16 cellular contexts compared by ENCODE assay signal in genomic region chr4:176185068-176185467, GRCh38. TPM values are rescaled to one million over a fixed set of nuclear protein-coding genes. Genes with fewer than 3 reads are reported as not detected.
A peak's percentile ranks its signal among the peaks of the same experiment; 100 is the strongest.
DNase-seq lines count a peak whose midpoint lies in the region; ATAC-seq, FAIRE-seq and TF ChIP-seq lines count a peak whose summit lies in the region.
"Had no signal": no experiment of that assay in that cellular context is flagged by ENCODE, and none has a peak within 500 bp of the region (broad histone marks: within the 10 kb centered on the region; RNA-seq: fewer than 3 reads in every experiment).

No MANE protein-coding gene starts in this region.

- no peaks in the 10 kb centered on the region for H3K79me2 ChIP-seq in keratinocyte (ENCODE audit: control insufficient read depth, insufficient read depth, low read length)

- dilution Hi-C loops in keratinocyte (cut with MboI; ENCODE audit: extremely low pct_ligation_motif_present, low sequenced_read_pairs) = no loop called here

- H3K9me3 ChIP-seq in keratinocyte (ENCODE audit: control insufficient read depth, low read depth, low read length) = no peaks in the 10 kb centered on the region

- TF ChIP-seq CTCF in AG09319 (IDR thresholded peaks at IDR 0.05; ENCODE audit: low read depth, low read length) (no peak), brain microvascular endothelial cell (IDR thresholded peaks at IDR 0.05; ENCODE audit: low read depth, low read length, missing control alignments) (no peak), keratinocyte (optimal IDR thresholded peaks at IDR 0.05 in 1 of 3, IDR thresholded peaks at IDR 0.05 in 1 of 3, conservative IDR thresholded peaks at IDR 0.05 in 1 of 3; ENCODE audit: extremely low read depth in 1 of 3, insufficient read depth in 2 of 3, low read length in 3 of 3) (no peak)

- H3K36me3 ChIP-seq in brain microvascular endothelial cell (replicated peaks) (no peaks in the 10 kb centered on the region), keratinocyte (ENCODE audit: control insufficient read depth in 2 of 2, extremely low read depth in 1 of 2, insufficient read depth in 2 of 2, low read length in 2 of 2) (no peaks in the 10 kb centered on the region)

- peaks cover 12% of the 10 kb centered on the region for H3K4me1 ChIP-seq in keratinocyte (ENCODE audit: control insufficient read depth, extremely low read depth, insufficient read depth, low read length)

- H3K27ac ChIP-seq in brain microvascular endothelial cell = peak overlapping the region; percentile 8
- peak overlapping the region; percentile 25 for H3K27ac ChIP-seq in keratinocyte (ENCODE audit: control insufficient read depth, insufficient read depth, low read length)

- H3K27me3 ChIP-seq in brain microvascular endothelial cell (replicated peaks) = no peaks in the 10 kb centered on the region
- no peaks in the 10 kb centered on the region for H3K27me3 ChIP-seq in keratinocyte (ENCODE audit: control insufficient read depth, extremely low read depth, insufficient read depth, low read length)

- DNase-seq in AG09319 (ENCODE audit: extremely low read depth, low read depth) (peak; percentile 71), HT1080 (ENCODE audit: low read depth) (peak; percentile 38), brain microvascular endothelial cell (peak; percentile 72), keratinocyte (ENCODE audit: low read depth, low spot score) (no peak)
- DNase-seq in stimulated activated CD8-positive, alpha-beta memory T cell treated with anti-CD3 and anti-CD28 coated beads, Interleukin-4, amount 100 ng/mL, for 48 hours = no peak
- no peak for DNase-seq in stimulated activated CD4-positive, alpha-beta T cell treated with anti-CD3 and anti-CD28 coated beads, Interleukin-2, amount 100 ng/mL, for 24 hours
- DNase-seq: activated B cell treated with CpG ODN at 0.5 μM for 24 hours; activated CD8-positive, alpha-beta memory T cell treated with anti-CD3 and anti-CD28 coated beads, Interleukin-2, amount 50 U/mL, for 48 hours; activated naive CD4-positive, alpha-beta T cell treated with anti-CD3 and anti-CD28 coated beads, Interleukin-2, amount 50 U/mL, for 16 hours; C1 segment of cervical spinal cord; foreskin melanocyte; kidney glomerular epithelial cell; naive B cell had no signal

- H4K20me1 ChIP-seq in keratinocyte (ENCODE audit: control insufficient read depth, extremely low read depth, insufficient read depth, low read length) = no peaks in the 10 kb centered on the region

- H3K9ac ChIP-seq in keratinocyte (ENCODE audit: control insufficient read depth, extremely low read depth, insufficient read depth, low read length) = no peak overlapping the region

- in situ Hi-C loops in brain microvascular endothelial cell (cut with HindIII; ENCODE audit: low pct_ligation_motif_present, low sequenced_read_pairs) = no loop called here

- no peaks in the 10 kb centered on the region for H3K9me1 ChIP-seq in keratinocyte (ENCODE audit: control insufficient read depth, extremely low read depth, insufficient read depth, low read length)

- H3K4me2 ChIP-seq in keratinocyte (ENCODE audit: control insufficient read depth, extremely low read depth, insufficient read depth, low read depth, low read length) = peak overlapping the region; percentile 45
- H3K4me2 ChIP-seq: GM23338 had no signal

- H3K4me3 ChIP-seq in brain microvascular endothelial cell (ENCODE audit: low read depth, low read length) = no peak overlapping the region
- H3K4me3 ChIP-seq in keratinocyte (ENCODE audit: control insufficient read depth in 2 of 3, extremely low read depth in 1 of 3, insufficient read depth in 2 of 3, low read depth in 1 of 3, low read length in 3 of 3) = no peak overlapping the region
- H3K4me3 ChIP-seq: GM23338 had no signal

- FAIRE-seq in keratinocyte (lab: Jason Lieb, UNC) = no peak

- no peak overlapping the region for H2AFZ ChIP-seq in keratinocyte (ENCODE audit: control insufficient read depth, low read length)
- H2AFZ ChIP-seq: GM23338 had no signal

- no peak for ATAC-seq in HG03520 (IDR thresholded peaks at IDR 0.05; ENCODE audit: unreplicated experiment)
- no peak for ATAC-seq in HG02623 (IDR thresholded peaks at IDR 0.05; ENCODE audit: unreplicated experiment)
- ATAC-seq: GM23338 had no signal

RNA-seq across cellular contexts. Expression of gene SPATA4, which starts 10.3 kb away (rescaled TPM):
- not detected in 2 replicates for total RNA-seq in HT1080 (2014; rRNA removed; shearing (Covaris generic))
- 0.09 and 0.17 TPM in 2 replicates for polyA plus RNA-seq in HT1080 (2015; cell fraction: cytosol; rRNA removed)
- 0.06 and 0.10 TPM in 2 replicates for polyA plus RNA-seq in HT1080 (2015; cell fraction: nucleus; rRNA removed)
- polyA plus RNA-seq in keratinocyte = 0.05 to 0.13 TPM (median 0.12 TPM) in 3 replicates
- not detected for polyA plus RNA-seq in keratinocyte (2011; ENCODE audit: low read depth)
- polyA plus RNA-seq in keratinocyte (2011; cell fraction: cytosol; rRNA removed) = 0.12 and 0.18 TPM in 2 replicates
- 0.08 and 0.13 TPM in 2 replicates for polyA plus RNA-seq in keratinocyte (2011; cell fraction: nucleus; rRNA removed)
- polyA plus RNA-seq in keratinocyte (2012; ENCODE audit: low replicate concordance) = not detected in 2 replicates
- polyA minus RNA-seq in keratinocyte = 0.13 to 0.23 TPM in 2 of 3 replicates, not detected in the other
- not detected for polyA minus RNA-seq in keratinocyte (2011; cell fraction: cytosol; rRNA and poly(A)+ RNA removed)
- polyA minus RNA-seq in keratinocyte (2011; cell fraction: nucleus; rRNA and poly(A)+ RNA removed) = not detected in 2 replicates
- total RNA-seq: activated B cell treated with CpG ODN at 0.5 μM for 24 hours, GM23338 had no signal
- polyA plus RNA-seq: GM23338 had no signal

Comparison
In these comparisons a context has a peak if more than half of its experiments do, and no peak if none do; other contexts are left out.
1. DNase-seq: peak in AG09319 (single experiment), HT1080 (single experiment) and brain microvascular endothelial cell (single experiment); none in keratinocyte (single experiment), stimulated activated CD8-positive, alpha-beta memory T cell treated with anti-CD3 and anti-CD28 coated beads, Interleukin-4, amount 100 ng/mL, for 48 hours (single experiment) and stimulated activated CD4-positive, alpha-beta T cell treated with anti-CD3 and anti-CD28 coated beads, Interleukin-2, amount 100 ng/mL, for 24 hours (0 of 2).